2 cellular contexts compared by ENCODE assay signal in genomic region chr2:108548221-108549003, GRCh38.
TF ChIP-seq lines count a peak whose summit lies in the region.

No MANE protein-coding gene starts in this region.

TF ChIP-seq in HepG2, 621 proteins besides CTCF, POLR2A, EP300 and RAD21:
- no peak for TF ChIP-seq GZF1 (CRISPR knock-in tag; IDR thresholded peaks at IDR 0.05)
- TF ChIP-seq PRDM10 (CRISPR knock-in tag; IDR thresholded peaks at IDR 0.05; ENCODE audit: low read depth): no peak
- TF ChIP-seq KLF6 (CRISPR knock-in tag; IDR thresholded peaks at IDR 0.05): no peak
- TF ChIP-seq, protein P1, sequence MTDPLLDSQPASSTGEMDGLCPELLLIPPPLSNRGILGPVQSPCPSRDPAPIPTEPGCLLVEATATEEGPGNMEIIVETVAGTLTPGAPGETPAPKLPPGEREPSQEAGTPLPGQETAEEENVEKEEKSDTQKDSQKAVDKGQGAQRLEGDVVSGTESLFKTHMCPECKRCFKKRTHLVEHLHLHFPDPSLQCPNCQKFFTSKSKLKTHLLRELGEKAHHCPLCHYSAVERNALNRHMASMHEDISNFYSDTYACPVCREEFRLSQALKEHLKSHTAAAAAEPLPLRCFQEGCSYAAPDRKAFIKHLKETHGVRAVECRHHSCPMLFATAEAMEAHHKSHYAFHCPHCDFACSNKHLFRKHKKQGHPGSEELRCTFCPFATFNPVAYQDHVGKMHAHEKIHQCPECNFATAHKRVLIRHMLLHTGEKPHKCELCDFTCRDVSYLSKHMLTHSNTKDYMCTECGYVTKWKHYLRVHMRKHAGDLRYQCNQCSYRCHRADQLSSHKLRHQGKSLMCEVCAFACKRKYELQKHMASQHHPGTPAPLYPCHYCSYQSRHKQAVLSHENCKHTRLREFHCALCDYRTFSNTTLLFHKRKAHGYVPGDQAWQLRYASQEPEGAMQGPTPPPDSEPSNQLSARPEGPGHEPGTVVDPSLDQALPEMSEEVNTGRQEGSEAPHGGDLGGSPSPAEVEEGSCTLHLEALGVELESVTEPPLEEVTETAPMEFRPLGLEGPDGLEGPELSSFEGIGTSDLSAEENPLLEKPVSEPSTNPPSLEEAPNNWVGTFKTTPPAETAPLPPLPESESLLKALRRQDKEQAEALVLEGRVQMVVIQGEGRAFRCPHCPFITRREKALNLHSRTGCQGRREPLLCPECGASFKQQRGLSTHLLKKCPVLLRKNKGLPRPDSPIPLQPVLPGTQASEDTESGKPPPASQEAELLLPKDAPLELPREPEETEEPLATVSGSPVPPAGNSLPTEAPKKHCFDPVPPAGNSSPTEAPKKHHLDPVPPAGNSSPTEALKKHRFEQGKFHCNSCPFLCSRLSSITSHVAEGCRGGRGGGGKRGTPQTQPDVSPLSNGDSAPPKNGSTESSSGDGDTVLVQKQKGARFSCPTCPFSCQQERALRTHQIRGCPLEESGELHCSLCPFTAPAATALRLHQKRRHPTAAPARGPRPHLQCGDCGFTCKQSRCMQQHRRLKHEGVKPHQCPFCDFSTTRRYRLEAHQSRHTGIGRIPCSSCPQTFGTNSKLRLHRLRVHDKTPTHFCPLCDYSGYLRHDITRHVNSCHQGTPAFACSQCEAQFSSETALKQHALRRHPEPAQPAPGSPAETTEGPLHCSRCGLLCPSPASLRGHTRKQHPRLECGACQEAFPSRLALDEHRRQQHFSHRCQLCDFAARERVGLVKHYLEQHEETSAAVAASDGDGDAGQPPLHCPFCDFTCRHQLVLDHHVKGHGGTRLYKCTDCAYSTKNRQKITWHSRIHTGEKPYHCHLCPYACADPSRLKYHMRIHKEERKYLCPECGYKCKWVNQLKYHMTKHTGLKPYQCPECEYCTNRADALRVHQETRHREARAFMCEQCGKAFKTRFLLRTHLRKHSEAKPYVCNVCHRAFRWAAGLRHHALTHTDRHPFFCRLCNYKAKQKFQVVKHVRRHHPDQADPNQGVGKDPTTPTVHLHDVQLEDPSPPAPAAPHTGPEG (CRISPR knock-in tag; IDR thresholded peaks at IDR 0.05): no peak
- TF ChIP-seq HNRNPLL (IDR thresholded peaks at IDR 0.05; ENCODE audit: low read depth, low read length, poor library complexity, severe bottlenecking): no peak
TF ChIP-seq in HepG2: peak in this region for 0.

TF ChIP-seq in GM12878, 131 proteins besides CTCF, POLR2A, EP300 and RAD21:
- TF ChIP-seq MLLT1 (IDR thresholded peaks at IDR 0.05): no peak
- TF ChIP-seq RCOR1 (conservative IDR thresholded peaks at IDR 0.05; ENCODE audit: low read depth, low read length): no peak
- no peak for TF ChIP-seq CUX1 (IDR thresholded peaks at IDR 0.05; ENCODE audit: insufficient replicate concordance, low read depth, low read length)
- no peak for TF ChIP-seq NR2C1 (IDR thresholded peaks at IDR 0.05)
- no peak for TF ChIP-seq EGR1 (IDR thresholded peaks at IDR 0.05; ENCODE audit: borderline replicate concordance in 1 of 2, low read depth in 2 of 2, low read length in 2 of 2)
- no peak for TF ChIP-seq CEBPZ (IDR thresholded peaks at IDR 0.05; ENCODE audit: low read depth, low read length)
